30 cellular contexts compared by ENCODE assay signal in genomic region chr19:14051980-14052379, GRCh38. TPM values are rescaled to one million over a fixed set of nuclear protein-coding genes. Genes with fewer than 3 reads are reported as not detected.
"Had no signal": no experiment of that assay in that cellular context is flagged by ENCODE, and none has a peak within 500 bp of the region (broad histone marks: within the 10 kb centered on the region; RNA-seq: fewer than 3 reads in every experiment).

No MANE protein-coding gene starts in this region.

- H3K27ac Mint-ChIP-seq: activated naive CD8-positive, alpha-beta T cell treated with anti-CD3 and anti-CD28 coated beads for 36 hours; T-helper 1 cell treated with Interleukin-12 subunit alpha and Interleukin-12 subunit beta and Interleukin-4 antibody, amounts not matched to agents 30 μg/mL and 1 μg/mL, for 36 hours had no signal

- DNase-seq: activated CD4-positive, alpha-beta T cell treated with anti-CD3 and anti-CD28 coated beads for 48 hours; activated CD4-positive, alpha-beta T cell treated with anti-CD3 and anti-CD28 coated beads, Interleukin-2, amount 50 U/mL, for 4 hours; activated CD4-positive, CD25-positive, alpha-beta regulatory T cell treated with anti-CD3 and anti-CD28 coated beads, Interleukin-2, amount 50 U/mL, for 72 hours; activated CD8-positive, alpha-beta memory T cell treated with anti-CD3 and anti-CD28 coated beads for 24 hours; activated gamma-delta T cell; activated naive CD8-positive, alpha-beta T cell treated with anti-CD3 and anti-CD28 coated beads for 36 hours; activated T-cell treated with anti-CD3 and anti-CD28 coated beads, Interleukin-2, amount 50 U/mL, for 4 hours; brain microvascular endothelial cell; cerebellar nuclear complex; MV-4-11; NCI-H1092 treated with DMSO at 0.1 percent for 48 hours; NCI-H1417 treated with DMSO at 0.1 percent for 48 hours; NCI-H1694; NCI-H2029; NCI-H2107; NCI-H2171 treated with DMSO at 0.1 percent for 48 hours; NCI-H345; NCI-H510A; NCI-H526 treated with DMSO at 0.1 percent for 48 hours; NCI-H82; NK-92 treated with Interleukin-12 subunit alpha and Interleukin-12 subunit beta, amount 100 ng/mL, for 24 hours; OCI-M1; RPMI8226 had no signal

- ATAC-seq: activated T-cell treated with anti-CD3 and anti-CD28 coated beads, Interleukin-2, amount 50 U/mL, for 4 hours; Panc1; Right ventricle myocardium inferior had no signal

- H3K27me3 ChIP-seq: brain microvascular endothelial cell, cardiac muscle cell had no signal

- H3K9me3 Mint-ChIP-seq: activated T-cell treated with anti-CD3 and anti-CD28 coated beads, Interleukin-2, amount 50 U/mL, for 4 hours had no signal

- H3K27ac ChIP-seq: brain microvascular endothelial cell, cardiac muscle cell, KMS-11, SK-N-MC had no signal

- H3K4me3 Mint-ChIP-seq: activated naive CD8-positive, alpha-beta T cell treated with anti-CD3 and anti-CD28 coated beads for 36 hours; activated T-cell treated with anti-CD3 and anti-CD28 coated beads, Interleukin-2, amount 50 U/mL, for 4 hours; T-helper 1 cell treated with Interleukin-12 subunit alpha and Interleukin-12 subunit beta and Interleukin-4 antibody, amounts not matched to agents 30 μg/mL and 1 μg/mL, for 36 hours had no signal

RNA-seq across cellular contexts. Expression of gene PALM3, which starts 9.9 kb away (rescaled TPM):
- total RNA-seq: activated naive CD8-positive, alpha-beta T cell treated with anti-CD3 and anti-CD28 coated beads for 36 hours; activated T-cell treated with anti-CD3 and anti-CD28 coated beads, Interleukin-2, amount 50 U/mL, for 4 hours; MCF 10A had no signal

RNA-seq across cellular contexts. Expression of gene RLN3, which starts 24.0 kb away (rescaled TPM):
- total RNA-seq: activated naive CD8-positive, alpha-beta T cell treated with anti-CD3 and anti-CD28 coated beads for 36 hours; activated T-cell treated with anti-CD3 and anti-CD28 coated beads, Interleukin-2, amount 50 U/mL, for 4 hours; cardiac muscle cell; MCF 10A; Right ventricle myocardium inferior had no signal

RNA-seq across cellular contexts. Expression of gene C19orf67, which starts 33.6 kb away (rescaled TPM):
- total RNA-seq: activated naive CD8-positive, alpha-beta T cell treated with anti-CD3 and anti-CD28 coated beads for 36 hours; MCF 10A; Right ventricle myocardium inferior had no signal
